1 cellular context compared by ENCODE assay signal in genomic region chr1:226939439-226940028, GRCh38.
TF ChIP-seq lines count a peak whose summit lies in the region.

No MANE protein-coding gene starts in this region.

TF ChIP-seq in K562, 482 proteins besides CTCF, POLR2A, EP300 and RAD21 (continued from another document and continues in another):
- TF ChIP-seq ZNF639 (CRISPR knock-in tag; conservative IDR thresholded peaks at IDR 0.05 in 1 of 2, IDR thresholded peaks at IDR 0.05 in 1 of 2) = peak in 1 of 2 experiments; percentile 55; a peak in 2 of 4 replicates
- no peak for TF ChIP-seq ZNF77 (CRISPR knock-in tag; IDR thresholded peaks at IDR 0.05)
- TF ChIP-seq, protein P1, sequence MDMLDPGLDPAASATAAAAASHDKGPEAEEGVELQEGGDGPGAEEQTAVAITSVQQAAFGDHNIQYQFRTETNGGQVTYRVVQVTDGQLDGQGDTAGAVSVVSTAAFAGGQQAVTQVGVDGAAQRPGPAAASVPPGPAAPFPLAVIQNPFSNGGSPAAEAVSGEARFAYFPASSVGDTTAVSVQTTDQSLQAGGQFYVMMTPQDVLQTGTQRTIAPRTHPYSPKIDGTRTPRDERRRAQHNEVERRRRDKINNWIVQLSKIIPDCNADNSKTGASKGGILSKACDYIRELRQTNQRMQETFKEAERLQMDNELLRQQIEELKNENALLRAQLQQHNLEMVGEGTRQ (CRISPR knock-in tag; IDR thresholded peaks at IDR 0.05) = no peak
- no peak for TF ChIP-seq TGIF2 (CRISPR knock-in tag; IDR thresholded peaks at IDR 0.05)
- TF ChIP-seq ETV1 (tag; conservative IDR thresholded peaks at IDR 0.05; ENCODE audit: low read depth) = peak; percentile 88
- no peak for TF ChIP-seq ASH1L (IDR thresholded peaks at IDR 0.05; ENCODE audit: borderline replicate concordance, low read depth, partially characterized antibody)
- TF ChIP-seq ZNF133 (CRISPR knock-in tag; IDR thresholded peaks at IDR 0.05) = no peak
- TF ChIP-seq ZNF655 (CRISPR knock-in tag; IDR thresholded peaks at IDR 0.05) = no peak
- no peak for TF ChIP-seq CHD1 (IDR thresholded peaks at IDR 0.05; ENCODE audit: low read length)
- TF ChIP-seq SNRNP70 (optimal IDR thresholded peaks at IDR 0.05; ENCODE audit: low read depth, low read length) = no peak
- no peak for TF ChIP-seq WHSC1 (IDR thresholded peaks at IDR 0.05; ENCODE audit: low read length)
- peak; percentile 22; the same call in 1 of the 2 replicates for TF ChIP-seq DMBX1 (CRISPR knock-in tag; IDR thresholded peaks at IDR 0.05; ENCODE audit: borderline replicate concordance)
- TF ChIP-seq SAP30 (IDR thresholded peaks at IDR 0.05; ENCODE audit: borderline replicate concordance, insufficient read depth, low read depth, low read length, poor library complexity, severe bottlenecking) = no peak
- TF ChIP-seq HOMEZ (CRISPR knock-in tag; IDR thresholded peaks at IDR 0.05) = no peak
- no peak for TF ChIP-seq MCM2 (IDR thresholded peaks at IDR 0.05; ENCODE audit: low read depth)
- TF ChIP-seq NFXL1 (CRISPR knock-in tag; IDR thresholded peaks at IDR 0.05) = no peak
- no peak for TF ChIP-seq ZNF347 (CRISPR knock-in tag; IDR thresholded peaks at IDR 0.05; ENCODE audit: low read depth)
- TF ChIP-seq, protein P2, sequence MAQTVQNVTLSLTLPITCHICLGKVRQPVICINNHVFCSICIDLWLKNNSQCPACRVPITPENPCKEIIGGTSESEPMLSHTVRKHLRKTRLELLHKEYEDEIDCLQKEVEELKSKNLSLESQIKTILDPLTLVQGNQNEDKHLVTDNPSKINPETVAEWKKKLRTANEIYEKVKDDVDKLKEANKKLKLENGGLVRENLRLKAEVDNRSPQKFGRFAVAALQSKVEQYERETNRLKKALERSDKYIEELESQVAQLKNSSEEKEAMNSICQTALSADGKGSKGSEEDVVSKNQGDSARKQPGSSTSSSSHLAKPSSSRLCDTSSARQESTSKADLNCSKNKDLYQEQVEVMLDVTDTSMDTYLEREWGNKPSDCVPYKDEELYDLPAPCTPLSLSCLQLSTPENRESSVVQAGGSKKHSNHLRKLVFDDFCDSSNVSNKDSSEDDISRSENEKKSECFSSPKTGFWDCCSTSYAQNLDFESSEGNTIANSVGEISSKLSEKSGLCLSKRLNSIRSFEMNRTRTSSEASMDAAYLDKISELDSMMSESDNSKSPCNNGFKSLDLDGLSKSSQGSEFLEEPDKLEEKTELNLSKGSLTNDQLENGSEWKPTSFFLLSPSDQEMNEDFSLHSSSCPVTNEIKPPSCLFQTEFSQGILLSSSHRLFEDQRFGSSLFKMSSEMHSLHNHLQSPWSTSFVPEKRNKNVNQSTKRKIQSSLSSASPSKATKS (CRISPR knock-in tag; IDR thresholded peaks at IDR 0.05) = no peak
- TF ChIP-seq NBN (IDR thresholded peaks at IDR 0.05; ENCODE audit: low read depth) = no peak
- 0 out of 2 replicates have a peak, but pooled peaks have one; percentile 35 for TF ChIP-seq ZNF165 (CRISPR knock-in tag; IDR thresholded peaks at IDR 0.05; ENCODE audit: borderline replicate concordance)
- TF ChIP-seq ZNF134 (CRISPR knock-in tag; conservative IDR thresholded peaks at IDR 0.05) = no peak
- no peak for TF ChIP-seq CBFA2T3 (IDR thresholded peaks at IDR 0.05)
- TF ChIP-seq SIX5 (IDR thresholded peaks at IDR 0.05; ENCODE audit: borderline replicate concordance in 1 of 2, insufficient read depth in 1 of 2, low read depth in 1 of 2, low read length in 2 of 2) = no peak
- TF ChIP-seq, protein P3, sequence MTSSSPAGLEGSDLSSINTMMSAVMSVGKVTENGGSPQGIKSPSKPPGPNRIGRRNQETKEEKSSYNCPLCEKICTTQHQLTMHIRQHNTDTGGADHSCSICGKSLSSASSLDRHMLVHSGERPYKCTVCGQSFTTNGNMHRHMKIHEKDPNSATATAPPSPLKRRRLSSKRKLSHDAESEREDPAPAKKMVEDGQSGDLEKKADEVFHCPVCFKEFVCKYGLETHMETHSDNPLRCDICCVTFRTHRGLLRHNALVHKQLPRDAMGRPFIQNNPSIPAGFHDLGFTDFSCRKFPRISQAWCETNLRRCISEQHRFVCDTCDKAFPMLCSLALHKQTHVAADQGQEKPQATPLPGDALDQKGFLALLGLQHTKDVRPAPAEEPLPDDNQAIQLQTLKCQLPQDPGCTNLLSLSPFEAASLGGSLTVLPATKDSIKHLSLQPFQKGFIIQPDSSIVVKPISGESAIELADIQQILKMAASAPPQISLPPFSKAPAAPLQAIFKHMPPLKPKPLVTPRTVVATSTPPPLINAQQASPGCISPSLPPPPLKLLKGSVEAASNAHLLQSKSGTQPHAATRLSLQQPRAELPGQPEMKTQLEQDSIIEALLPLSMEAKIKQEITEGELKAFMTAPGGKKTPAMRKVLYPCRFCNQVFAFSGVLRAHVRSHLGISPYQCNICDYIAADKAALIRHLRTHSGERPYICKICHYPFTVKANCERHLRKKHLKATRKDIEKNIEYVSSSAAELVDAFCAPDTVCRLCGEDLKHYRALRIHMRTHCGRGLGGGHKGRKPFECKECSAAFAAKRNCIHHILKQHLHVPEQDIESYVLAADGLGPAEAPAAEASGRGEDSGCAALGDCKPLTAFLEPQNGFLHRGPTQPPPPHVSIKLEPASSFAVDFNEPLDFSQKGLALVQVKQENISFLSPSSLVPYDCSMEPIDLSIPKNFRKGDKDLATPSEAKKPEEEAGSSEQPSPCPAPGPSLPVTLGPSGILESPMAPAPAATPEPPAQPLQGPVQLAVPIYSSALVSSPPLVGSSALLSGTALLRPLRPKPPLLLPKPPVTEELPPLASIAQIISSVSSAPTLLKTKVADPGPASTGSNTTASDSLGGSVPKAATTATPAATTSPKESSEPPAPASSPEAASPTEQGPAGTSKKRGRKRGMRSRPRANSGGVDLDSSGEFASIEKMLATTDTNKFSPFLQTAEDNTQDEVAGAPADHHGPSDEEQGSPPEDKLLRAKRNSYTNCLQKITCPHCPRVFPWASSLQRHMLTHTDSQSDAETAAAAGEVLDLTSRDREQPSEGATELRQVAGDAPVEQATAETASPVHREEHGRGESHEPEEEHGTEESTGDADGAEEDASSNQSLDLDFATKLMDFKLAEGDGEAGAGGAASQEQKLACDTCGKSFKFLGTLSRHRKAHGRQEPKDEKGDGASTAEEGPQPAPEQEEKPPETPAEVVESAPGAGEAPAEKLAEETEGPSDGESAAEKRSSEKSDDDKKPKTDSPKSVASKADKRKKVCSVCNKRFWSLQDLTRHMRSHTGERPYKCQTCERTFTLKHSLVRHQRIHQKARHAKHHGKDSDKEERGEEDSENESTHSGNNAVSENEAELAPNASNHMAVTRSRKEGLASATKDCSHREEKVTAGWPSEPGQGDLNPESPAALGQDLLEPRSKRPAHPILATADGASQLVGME (CRISPR knock-in tag; IDR thresholded peaks at IDR 0.05) = peak; percentile 69; the same call in 1 of the 2 replicates
- no peak for TF ChIP-seq ZBTB1 (CRISPR knock-in tag; IDR thresholded peaks at IDR 0.05; ENCODE audit: borderline replicate concordance, low read depth)
- TF ChIP-seq RHOXF2B (CRISPR knock-in tag; conservative IDR thresholded peaks at IDR 0.05) = peak; percentile 78; the same call in 1 of the 2 replicates
- peak in 2 of 3 experiments; percentile 36 to 60 for TF ChIP-seq YY1 (IDR thresholded peaks at IDR 0.05; ENCODE audit: borderline replicate concordance in 1 of 3, control insufficient read depth in 1 of 3, extremely low read depth in 1 of 3, insufficient read depth in 3 of 3, insufficient read length in 1 of 3, insufficient replicate concordance in 2 of 3, low read depth in 1 of 3, low read length in 2 of 3)
- peak; percentile 48; the same call in 1 of the 2 replicates for TF ChIP-seq ZSCAN32 (CRISPR knock-in tag; IDR thresholded peaks at IDR 0.05)
- peak; percentile 27; the same call in 1 of the 2 replicates for TF ChIP-seq CREM (IDR thresholded peaks at IDR 0.05; ENCODE audit: low read depth)
- TF ChIP-seq TRIM28 (IDR thresholded peaks at IDR 0.05) = no peak
- no peak for TF ChIP-seq ATF2 (CRISPR knock-in tag; IDR thresholded peaks at IDR 0.05)
- TF ChIP-seq RBBP5 (IDR thresholded peaks at IDR 0.05; ENCODE audit: borderline replicate concordance, insufficient read depth, low read length, poor library complexity, severe bottlenecking) = peak; percentile 76
- TF ChIP-seq GTF2E2 (tag; IDR thresholded peaks at IDR 0.05) = peak; percentile 86; the same call in 1 of the 2 replicates
- TF ChIP-seq PML (IDR thresholded peaks at IDR 0.05; ENCODE audit: low read length) = peak; percentile 82; the same call in 1 of the 2 replicates
- TF ChIP-seq ZFPM2 (CRISPR knock-in tag; IDR thresholded peaks at IDR 0.05) = no peak
- TF ChIP-seq STAT6 (CRISPR knock-in tag; IDR thresholded peaks at IDR 0.05) = no peak
- TF ChIP-seq, protein P4, sequence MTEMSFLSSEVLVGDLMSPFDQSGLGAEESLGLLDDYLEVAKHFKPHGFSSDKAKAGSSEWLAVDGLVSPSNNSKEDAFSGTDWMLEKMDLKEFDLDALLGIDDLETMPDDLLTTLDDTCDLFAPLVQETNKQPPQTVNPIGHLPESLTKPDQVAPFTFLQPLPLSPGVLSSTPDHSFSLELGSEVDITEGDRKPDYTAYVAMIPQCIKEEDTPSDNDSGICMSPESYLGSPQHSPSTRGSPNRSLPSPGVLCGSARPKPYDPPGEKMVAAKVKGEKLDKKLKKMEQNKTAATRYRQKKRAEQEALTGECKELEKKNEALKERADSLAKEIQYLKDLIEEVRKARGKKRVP (CRISPR knock-in tag; IDR thresholded peaks at IDR 0.05) = 0 out of 2 replicates have a peak, but pooled peaks have one; percentile 13
- no peak for TF ChIP-seq HEY1 (CRISPR knock-in tag; IDR thresholded peaks at IDR 0.05; ENCODE audit: borderline replicate concordance)
- no peak for TF ChIP-seq SRSF1 (IDR thresholded peaks at IDR 0.05; ENCODE audit: low read depth, low read length)
- no peak for TF ChIP-seq ZBTB5 (IDR thresholded peaks at IDR 0.05)
